8 cellular contexts compared by ENCODE assay signal in the genomic region with DNA sequence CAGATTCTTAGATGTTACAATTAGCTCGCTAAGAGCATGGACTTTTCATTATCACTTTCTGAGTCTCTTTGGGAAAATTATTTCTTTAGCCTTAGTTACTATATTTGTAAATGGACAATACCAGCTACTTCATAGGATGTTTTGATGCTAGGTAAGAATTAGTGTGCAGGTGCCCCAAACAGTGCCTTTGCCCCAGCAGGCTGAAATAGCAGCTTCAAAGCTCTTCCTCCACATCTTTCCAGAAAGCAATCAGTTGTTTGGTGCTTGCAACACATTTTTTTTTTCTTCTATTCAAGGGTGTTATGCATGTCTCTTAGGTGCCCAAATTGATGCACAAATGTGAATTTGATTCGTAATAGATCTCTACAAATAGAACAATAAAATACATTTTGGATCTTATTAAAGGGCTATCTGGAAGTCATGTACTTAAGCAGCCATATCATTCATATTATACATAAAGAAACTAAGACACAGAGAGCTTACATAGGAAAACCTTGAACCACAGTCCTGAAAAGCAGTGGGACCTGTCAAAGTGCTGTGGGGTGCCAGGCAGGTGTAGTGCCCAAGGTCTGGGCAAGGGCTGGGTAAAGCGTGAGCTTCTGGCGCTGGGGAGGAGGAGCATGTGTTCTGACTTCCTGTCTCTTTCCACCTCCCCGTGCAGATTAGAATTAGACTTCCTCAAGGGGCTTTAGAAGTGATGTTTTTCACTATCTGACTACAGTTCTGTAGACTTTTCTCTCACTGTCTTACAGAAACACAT.
A peak's percentile ranks its signal among the peaks of the same experiment; 100 is the strongest.
DNase-seq lines count a peak whose midpoint lies in the region; TF ChIP-seq lines count a peak whose summit lies in the region.

No MANE protein-coding gene starts in this region.

- H3K36me3 ChIP-seq in ascending aorta: no peaks in the 10 kb centered on the region

- H3K27ac ChIP-seq in ascending aorta: peak overlapping the region; percentile 17 to 51

- H3K9me3 ChIP-seq in ascending aorta: no peaks in the 10 kb centered on the region

- no peak for TF ChIP-seq CTCF in ascending aorta (IDR thresholded peaks at IDR 0.05)

- H3K4me3 ChIP-seq in ascending aorta: no peak overlapping the region

- DNase-seq in SIG-M5 treated with dmso at 0.1 percent for 504 hours (lab: John Stamatoyannopoulos, UW; ENCODE audit: unreplicated experiment): peak; percentile 31
- DNase-seq in SIG-M5 (lab: John Stamatoyannopoulos, UW): no peak
- peak; percentile 84 for DNase-seq in NCI-H69 (lab: John Stamatoyannopoulos, UW)
- no peak for DNase-seq in ascending aorta (ENCODE audit: low spot score in 2 of 2)
- peak; percentile 28 for DNase-seq in stimulated activated CD4-positive, alpha-beta T cell treated with anti-CD3 and anti-CD28 coated beads, Interleukin-4, amount 100 ng/mL, for 24 hours
- DNase-seq in NCI-H1694 (lab: John Stamatoyannopoulos, UW): no peak
- DNase-seq in hypothalamus (lab: John Stamatoyannopoulos, UW): no peak
- no peak for DNase-seq in iPS-NIHi11 (ENCODE audit: low spot score)

- H3K27me3 ChIP-seq in ascending aorta: no peaks in the 10 kb centered on the region

- H3K4me1 ChIP-seq in ascending aorta: peaks cover 19 to 64% of the 10 kb centered on the region in 2 donors

- intact Hi-C loops in ascending aorta (cut with DNase I): no loop called here

Comparison
In these comparisons a context has a peak if more than half of its experiments do, and no peak if none do; other contexts are left out.
1. DNase-seq: peak in SIG-M5 treated with dmso at 0.1 percent for 504 hours (single experiment), NCI-H69 (single experiment) and stimulated activated CD4-positive, alpha-beta T cell treated with anti-CD3 and anti-CD28 coated beads, Interleukin-4, amount 100 ng/mL, for 24 hours (single experiment); none in SIG-M5 (single experiment), ascending aorta (0 of 2), NCI-H1694 (single experiment), hypothalamus (0 of 51) and iPS-NIHi11 (single experiment).